Comparison of ENCODE assay signal across 8 cellular contexts in genomic region chr2:161280906-161281323, GRCh38. TPM values are rescaled to one million over a fixed set of nuclear protein-coding genes. Genes with fewer than 3 reads are reported as not detected.
DNase-seq lines count a peak whose midpoint lies in the region; ATAC-seq, FAIRE-seq and TF ChIP-seq lines count a peak whose summit lies in the region.
"Not testable (repeated sequence)": the region's sequence is repeated elsewhere in the genome, so short reads cannot be mapped to it uniquely, and the experiment has no call there.

No MANE protein-coding gene starts in this region.

- not testable (repeated sequence) for H3K36me3 ChIP-seq in A673 (ENCODE audit: insufficient read depth, low read length, poor library complexity, severe bottlenecking); H7 (replicated peaks; ENCODE audit: control insufficient read depth, insufficient read depth, low read length); RWPE2 (ENCODE audit: low read depth); bronchial epithelial cell (ENCODE audit: control insufficient read depth, insufficient read depth, low read length); cardiac muscle cell

- peaks cover 12% of the 10 kb centered on the region for H3K4me1 ChIP-seq in A673 (ENCODE audit: insufficient read depth, low read length, poor library complexity, severe bottlenecking)
- H3K4me1 ChIP-seq in RWPE2 (ENCODE audit: insufficient read depth, poor library complexity, severe bottlenecking); cardiac muscle cell (ENCODE audit: low read depth): not testable (repeated sequence)

- CTCF ChIA-PET in A673 (lab: Charles Lee) = not testable (repeated sequence)

- peak; percentile 64 for DNase-seq in A673 (ENCODE audit: low spot score)
- DNase-seq in H7 = peak; percentile 30
- peak; percentile 99 for DNase-seq in RWPE2 (ENCODE audit: low spot score)
- DNase-seq in activated T-cell treated with anti-CD3 and anti-CD28 coated beads for 1 hour (ENCODE audit: low read depth) = peak; percentile 35
- DNase-seq in bronchial epithelial cell (ENCODE audit: low read depth) = peak; percentile 11
- DNase-seq in cardiac muscle cell (ENCODE audit: low read depth in 1 of 2, low spot score in 1 of 2) = peak; percentile 9 to 49
- peak; percentile 11 for DNase-seq in medulla oblongata (ENCODE audit: extremely low spot score)
- DNase-seq in stimulated activated CD4-positive, alpha-beta T cell treated with anti-CD3 and anti-CD28 coated beads, Interleukin-12 subunit alpha, Interleukin-12 subunit beta, amount 100 ng/mL, for 4 hours = peak; percentile 33

- intact Hi-C loops in A673 (cut with micrococcal nuclease; ENCODE audit: unreplicated experiment) = not testable (repeated sequence)

- not testable (repeated sequence) for ATAC-seq in RWPE2 (ENCODE audit: low read depth)

- not testable (repeated sequence) for BruUV-seq in A673 (replicated peaks; lab: Mats Ljungman, UMichigan)

- POLR2A ChIA-PET in A673 (lab: Charles Lee; ENCODE audit: low non-redundant PET) = not testable (repeated sequence)

- H3K27ac ChIP-seq in A673 (ENCODE audit: low read depth, low read length, poor library complexity, severe bottlenecking); RWPE2 (ENCODE audit: poor library complexity, severe bottlenecking); cardiac muscle cell: not testable (repeated sequence)

- not testable (repeated sequence) for H3K27me3 ChIP-seq in A673 (replicated peaks; ENCODE audit: insufficient read depth, low read depth, low read length, poor library complexity); H7 (ENCODE audit: control insufficient read depth, insufficient read depth, low read length); RWPE2 (ENCODE audit: insufficient read depth, poor library complexity, severe bottlenecking); bronchial epithelial cell (ENCODE audit: control insufficient read depth, insufficient read depth, low read length); cardiac muscle cell

- TF ChIP-seq CTCF in A673 (conservative IDR thresholded peaks at IDR 0.05; ENCODE audit: low read depth, low read length) = peak; percentile 41; the same call in 1 of the 2 replicates
- peak; percentile 20 for TF ChIP-seq CTCF in RWPE2 (IDR thresholded peaks at IDR 0.05; ENCODE audit: poor library complexity, severe bottlenecking)
- not testable (repeated sequence) for TF ChIP-seq CTCF in bronchial epithelial cell (IDR thresholded peaks at IDR 0.05; ENCODE audit: insufficient read depth, low read length, severe bottlenecking)
- TF ChIP-seq CTCF in cardiac muscle cell (IDR thresholded peaks at IDR 0.05; ENCODE audit: low read depth, low read length) = peak; percentile 23

- not testable (repeated sequence) for H3K4me3 ChIP-seq in A673 (ENCODE audit: low read depth, low read length, poor library complexity, severe bottlenecking); H7 (ENCODE audit: insufficient read depth, low read depth, low read length); RWPE2 (ENCODE audit: severe bottlenecking); bronchial epithelial cell (ENCODE audit: low read depth, low read length); cardiac muscle cell

- not testable (repeated sequence) for H3K9me3 ChIP-seq in A673 (ENCODE audit: low read depth, low read length, poor library complexity, severe bottlenecking); RWPE2 (ENCODE audit: severe bottlenecking); cardiac muscle cell (ENCODE audit: low read depth)

- FAIRE-seq in bronchial epithelial cell (lab: Jason Lieb, UNC) = not testable (repeated sequence)

RNA-seq across cellular contexts. Expression of gene PSMD14, which starts 27.3 kb away (rescaled TPM):
- 197 and 205 TPM in 2 replicates for total RNA-seq in A673 (2021)
- 104 and 106 TPM in 2 replicates for total RNA-seq in H7 (2014; rRNA removed; shearing (Covaris generic))
- total RNA-seq in bronchial epithelial cell = 130 and 156 TPM in 2 replicates
- 31.9 and 56.7 TPM in 2 replicates for total RNA-seq in cardiac muscle cell
- polyA plus RNA-seq in cardiac muscle cell = 69.2 and 79.6 TPM in 2 replicates

Comparison
In these comparisons a context has a peak if more than half of its experiments do, and no peak if none do; other contexts are left out.
1. DNase-seq: peak in every context shown above with its lines; median percentile 99 in RWPE2; 64 in A673; 35 in activated T-cell treated with anti-CD3 and anti-CD28 coated beads for 1 hour; 33 in stimulated activated CD4-positive, alpha-beta T cell treated with anti-CD3 and anti-CD28 coated beads, Interleukin-12 subunit alpha, Interleukin-12 subunit beta, amount 100 ng/mL, for 4 hours; 30 in H7; 29 in cardiac muscle cell; 11 in bronchial epithelial cell; 11 in medulla oblongata.